In the genomic region with DNA sequence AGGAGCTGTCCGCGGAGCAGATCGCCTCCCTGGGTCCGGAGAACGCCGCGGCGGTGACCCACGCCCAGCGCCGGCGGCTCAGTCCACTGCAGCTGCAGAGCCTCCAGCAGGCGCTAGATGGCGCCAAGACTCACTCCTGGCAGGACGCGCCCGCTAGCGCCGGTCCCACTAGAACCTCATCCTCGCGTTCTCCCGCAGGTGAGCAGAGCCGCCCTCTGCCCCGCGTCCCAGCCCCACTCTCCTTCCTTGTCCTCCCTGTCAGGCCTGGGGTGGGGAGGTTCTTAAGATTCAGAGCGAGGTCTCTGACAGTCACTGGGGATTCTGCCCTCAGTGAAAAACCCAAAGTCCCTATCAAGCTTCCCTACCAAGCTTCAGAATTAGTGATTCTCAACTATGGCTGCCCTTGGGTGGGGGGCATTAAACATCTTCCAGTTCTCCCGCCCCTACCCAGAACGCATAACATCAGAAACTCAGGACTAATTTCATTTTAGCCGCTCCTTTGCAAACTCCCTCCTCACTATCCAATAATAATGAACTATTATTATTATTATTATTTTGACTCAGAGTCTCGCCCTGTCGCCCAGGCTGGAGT, we compare ENCODE assay signal across 8 cellular contexts.
A peak's percentile ranks its signal among the peaks of the same experiment; 100 is the strongest.
DNase-seq lines count a peak whose midpoint lies in the region; ATAC-seq and TF ChIP-seq lines count a peak whose summit lies in the region.
"Not testable (repeated sequence)": the region's sequence is repeated elsewhere in the genome, so short reads cannot be mapped to it uniquely, and the experiment has no call there.

No MANE protein-coding gene starts in this region.

- ATAC-seq in CD8-positive, alpha-beta T cell: peak; percentile 97
- ATAC-seq in GM19328 (IDR thresholded peaks at IDR 0.05; ENCODE audit: unreplicated experiment) (peak; percentile 64), GM21737 (IDR thresholded peaks at IDR 0.05; ENCODE audit: unreplicated experiment) (peak; percentile 82), HG03025 (IDR thresholded peaks at IDR 0.05; ENCODE audit: low FRiP score, unreplicated experiment) (peak; percentile 68), HG03565 (IDR thresholded peaks at IDR 0.05; ENCODE audit: unreplicated experiment) (peak; percentile 83), heart left ventricle (peak; percentile 75 to 98 (median 96)), omental fat pad (ENCODE audit: low FRiP score) (peak; percentile 90)
- peak; percentile 93 to 95 for ATAC-seq in activated T-cell treated with anti-CD3 and anti-CD28 coated beads, Interleukin-2, amount 50 U/mL, for 4 hours

- H3K4me1 Mint-ChIP-seq in CD8-positive, alpha-beta T cell (ENCODE audit: low read depth); activated T-cell treated with anti-CD3 and anti-CD28 coated beads, Interleukin-2, amount 50 U/mL, for 4 hours (ENCODE audit: low read depth): not testable (repeated sequence)

- TF ChIP-seq POLR2A in heart left ventricle (IDR thresholded peaks at IDR 0.05): not testable (repeated sequence)

- POLR2A ChIA-PET in CD8-positive, alpha-beta T cell (lab: Charles Lee): not testable (repeated sequence)

- not testable (repeated sequence) for H3K9me3 ChIP-seq in CD8-positive, alpha-beta T cell (ENCODE audit: low read length); heart left ventricle

- not testable (repeated sequence) for H3K4me3 Mint-ChIP-seq in CD8-positive, alpha-beta T cell; activated T-cell treated with anti-CD3 and anti-CD28 coated beads, Interleukin-2, amount 50 U/mL, for 4 hours

- intact Hi-C loops in CD8-positive, alpha-beta T cell (cut with DNase I, micrococcal nuclease); heart left ventricle (cut with DNase I): not testable (repeated sequence)

- 54 to 73% (median 54%) methylated on average over 3 of the region's 31 CpGs; no CpG with 5 or more reads in 1 of the 4 donors for WGBS in heart left ventricle, 4 donors

- not testable (repeated sequence) for H3K4me3 ChIP-seq in CD8-positive, alpha-beta T cell (ENCODE audit: low read depth, low read length); heart left ventricle

- H3K36me3 ChIP-seq in CD8-positive, alpha-beta T cell (ENCODE audit: insufficient read depth, low read length); heart left ventricle: not testable (repeated sequence)

- H3K27me3 ChIP-seq in CD8-positive, alpha-beta T cell (ENCODE audit: insufficient read depth, low read length); heart left ventricle: not testable (repeated sequence)

- not testable (repeated sequence) for H3K27ac Mint-ChIP-seq in CD8-positive, alpha-beta T cell

- H3K9me3 Mint-ChIP-seq in CD8-positive, alpha-beta T cell; activated T-cell treated with anti-CD3 and anti-CD28 coated beads, Interleukin-2, amount 50 U/mL, for 4 hours: not testable (repeated sequence)

- CTCF ChIA-PET in CD8-positive, alpha-beta T cell (lab: Charles Lee): not testable (repeated sequence)

- not testable (repeated sequence) for H3K27ac ChIP-seq in CD8-positive, alpha-beta T cell (ENCODE audit: low read depth, low read length); heart left ventricle

- not testable (repeated sequence) for DNase-seq in CD8-positive, alpha-beta T cell; activated T-cell treated with anti-CD3 and anti-CD28 coated beads, Interleukin-2, amount 50 U/mL, for 4 hours; heart left ventricle; omental fat pad (ENCODE audit: low spot score)

- not testable (repeated sequence) for TF ChIP-seq CTCF in CD8-positive, alpha-beta T cell (IDR thresholded peaks at IDR 0.05); heart left ventricle (IDR thresholded peaks at IDR 0.05); omental fat pad (IDR thresholded peaks at IDR 0.05)

- not testable (repeated sequence) for H3K4me1 ChIP-seq in CD8-positive, alpha-beta T cell (ENCODE audit: insufficient read depth, low read length); heart left ventricle

- not testable (repeated sequence) for H3K27me3 Mint-ChIP-seq in CD8-positive, alpha-beta T cell (ENCODE audit: low read depth); activated T-cell treated with anti-CD3 and anti-CD28 coated beads, Interleukin-2, amount 50 U/mL, for 4 hours (ENCODE audit: low read depth)

- H3K36me3 Mint-ChIP-seq in CD8-positive, alpha-beta T cell; activated T-cell treated with anti-CD3 and anti-CD28 coated beads, Interleukin-2, amount 50 U/mL, for 4 hours (ENCODE audit: insufficient read depth): not testable (repeated sequence)
